ENCODE assay signal across 1 cellular context in the genomic region with DNA sequence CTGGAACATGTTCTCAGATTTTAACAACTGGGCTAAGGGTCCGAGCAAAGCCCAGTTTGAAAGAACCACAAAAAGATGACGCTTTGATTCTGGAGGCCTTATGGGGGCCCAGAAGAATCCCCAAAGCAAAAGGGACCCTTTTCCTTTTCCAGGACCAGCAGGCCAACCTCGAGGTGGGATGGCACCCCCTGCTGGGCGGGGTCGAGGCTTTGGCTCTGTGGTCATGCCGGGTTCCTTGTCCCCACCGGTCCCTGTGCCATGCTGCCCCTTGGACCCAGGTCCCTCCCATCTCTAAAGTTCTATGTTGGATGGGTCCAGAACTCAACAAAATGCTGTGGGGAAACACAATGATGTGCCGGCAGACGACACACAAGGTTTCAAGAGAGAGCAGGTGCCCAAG.
TF ChIP-seq lines count a peak whose summit lies in the region.

No MANE protein-coding gene starts in this region.

TF ChIP-seq in K562, 482 proteins besides CTCF, POLR2A, EP300 and RAD21 (continued from another document):
- TF ChIP-seq PRDM10 (IDR thresholded peaks at IDR 0.05; ENCODE audit: partially characterized antibody) (no peak), ZNF408 (CRISPR knock-in tag; IDR thresholded peaks at IDR 0.05; ENCODE audit: low read depth) (no peak), ZNF311 (CRISPR knock-in tag; IDR thresholded peaks at IDR 0.05) (no peak)
- TF ChIP-seq, protein P1, sequence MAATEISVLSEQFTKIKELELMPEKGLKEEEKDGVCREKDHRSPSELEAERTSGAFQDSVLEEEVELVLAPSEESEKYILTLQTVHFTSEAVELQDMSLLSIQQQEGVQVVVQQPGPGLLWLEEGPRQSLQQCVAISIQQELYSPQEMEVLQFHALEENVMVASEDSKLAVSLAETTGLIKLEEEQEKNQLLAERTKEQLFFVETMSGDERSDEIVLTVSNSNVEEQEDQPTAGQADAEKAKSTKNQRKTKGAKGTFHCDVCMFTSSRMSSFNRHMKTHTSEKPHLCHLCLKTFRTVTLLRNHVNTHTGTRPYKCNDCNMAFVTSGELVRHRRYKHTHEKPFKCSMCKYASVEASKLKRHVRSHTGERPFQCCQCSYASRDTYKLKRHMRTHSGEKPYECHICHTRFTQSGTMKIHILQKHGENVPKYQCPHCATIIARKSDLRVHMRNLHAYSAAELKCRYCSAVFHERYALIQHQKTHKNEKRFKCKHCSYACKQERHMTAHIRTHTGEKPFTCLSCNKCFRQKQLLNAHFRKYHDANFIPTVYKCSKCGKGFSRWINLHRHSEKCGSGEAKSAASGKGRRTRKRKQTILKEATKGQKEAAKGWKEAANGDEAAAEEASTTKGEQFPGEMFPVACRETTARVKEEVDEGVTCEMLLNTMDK (IDR thresholded peaks at IDR 0.05; ENCODE audit: borderline replicate concordance, insufficient read depth, low read depth, low read length, poor library complexity, severe bottlenecking) = peak; percentile 65
